ENCODE assay signal across 9 cellular contexts in genomic region chr1:7954683-7955082, GRCh38. TPM values are rescaled to one million over a fixed set of nuclear protein-coding genes. Genes with fewer than 3 reads are reported as not detected.
A peak's percentile ranks its signal among the peaks of the same experiment; 100 is the strongest.
DNase-seq lines count a peak whose midpoint lies in the region; ATAC-seq, FAIRE-seq and TF ChIP-seq lines count a peak whose summit lies in the region.
"Had no signal": no experiment of that assay in that cellular context is flagged by ENCODE, and none has a peak within 500 bp of the region (broad histone marks: within the 10 kb centered on the region; RNA-seq: fewer than 3 reads in every experiment).

No MANE protein-coding gene starts in this region.

- H3K9me2 ChIP-seq in Karpas-422 (replicated peaks; ENCODE audit: insufficient read depth, low read length), result no peaks in the 10 kb centered on the region

- 0 out of 2 replicates have a peak, but pooled peaks cover 6% of the 10 kb centered on the region for H3K79me2 ChIP-seq in Karpas-422 (ENCODE audit: low read length)

- peak overlapping the region; percentile 95 to 97 (median 96) for H3K27ac Mint-ChIP-seq in CD14-positive monocyte
- H3K27ac Mint-ChIP-seq in naive thymus-derived CD4-positive, alpha-beta T cell, result peak overlapping the region; percentile 88 to 97 (median 95)

- H4K20me1 ChIP-seq in Karpas-422 (ENCODE audit: insufficient read depth, low read depth, low read length), result no peaks in the 10 kb centered on the region

- no peaks in the 10 kb centered on the region for H3K27me3 ChIP-seq in Karpas-422 (ENCODE audit: low read length)
- H3K27me3 ChIP-seq in bronchial epithelial cell (ENCODE audit: control insufficient read depth, insufficient read depth, low read length), result no peaks in the 10 kb centered on the region
- no peaks in the 10 kb centered on the region for H3K27me3 ChIP-seq in naive thymus-derived CD4-positive, alpha-beta T cell (ENCODE audit: control insufficient read depth in 2 of 2, insufficient read depth in 2 of 2, low read length in 2 of 2)

- intact Hi-C loops in CD14-positive monocyte (cut with micrococcal nuclease), result no loop called here
- intact Hi-C loops in naive thymus-derived CD4-positive, alpha-beta T cell (cut with micrococcal nuclease), result no loop called here

- peaks cover 2 to 3% (median 3%) of the 10 kb centered on the region in 3 donors for H3K27me3 Mint-ChIP-seq in CD14-positive monocyte (ENCODE audit: low read depth in 3 of 3)
- H3K27me3 Mint-ChIP-seq in naive thymus-derived CD4-positive, alpha-beta T cell, result no peaks in the 10 kb centered on the region

- FAIRE-seq in bronchial epithelial cell (lab: Jason Lieb, UNC), result no peak
- no peak for FAIRE-seq in H54 (lab: Jason Lieb, UNC)

- H3K4me2 ChIP-seq in Karpas-422 (ENCODE audit: low read depth, low read length, poor library complexity, severe bottlenecking), result peak overlapping the region; percentile 95

- H3K9me3 ChIP-seq in Karpas-422 (ENCODE audit: low read length), result no peaks in the 10 kb centered on the region
- no peaks in the 10 kb centered on the region for H3K9me3 ChIP-seq in naive thymus-derived CD4-positive, alpha-beta T cell (ENCODE audit: control insufficient read depth in 2 of 3, low read length in 3 of 3)

- H3K4me3 Mint-ChIP-seq in CD14-positive monocyte, result peak overlapping the region; percentile 78 to 89
- H3K4me3 Mint-ChIP-seq in naive thymus-derived CD4-positive, alpha-beta T cell, result peak overlapping the region; percentile 81 to 94 (median 90)

- no peaks in the 10 kb centered on the region for H3K36me3 Mint-ChIP-seq in CD14-positive monocyte
- H3K36me3 Mint-ChIP-seq in naive thymus-derived CD4-positive, alpha-beta T cell, result peaks cover 0 to 3% (median 0%) of the 10 kb centered on the region in 5 donors

- peak overlapping the region; percentile 95 for H2AFZ ChIP-seq in Karpas-422 (ENCODE audit: low read length)

- TF ChIP-seq POLR2A in H54 (IDR thresholded peaks at IDR 0.05; ENCODE audit: low read depth, low read length), result no peak

- H3K27ac ChIP-seq in Karpas-422 (ENCODE audit: low read length), result peak overlapping the region; percentile 46; the same call in 1 of the 2 replicates
- peak overlapping the region; percentile 86 for H3K27ac ChIP-seq in naive thymus-derived CD4-positive, alpha-beta T cell (ENCODE audit: low read depth, low read length)

- no peak for TF ChIP-seq CTCF in CD14-positive monocyte (IDR thresholded peaks at IDR 0.05)
- TF ChIP-seq CTCF in bronchial epithelial cell (IDR thresholded peaks at IDR 0.05; ENCODE audit: insufficient read depth, low read length, severe bottlenecking), result no peak

- H3K4me3 ChIP-seq in Karpas-422 (ENCODE audit: low read length) (peak overlapping the region; percentile 84), bronchial epithelial cell (ENCODE audit: low read depth, low read length) (peak overlapping the region; percentile 52)
- peak overlapping the region; percentile 87 for H3K4me3 ChIP-seq in naive thymus-derived CD4-positive, alpha-beta T cell (ENCODE audit: low read length)

- H3K9me3 Mint-ChIP-seq in CD14-positive monocyte, result peaks cover 0 to 2% (median 0%) of the 10 kb centered on the region in 7 donors
- no peaks in the 10 kb centered on the region for H3K9me3 Mint-ChIP-seq in naive thymus-derived CD4-positive, alpha-beta T cell

- CTCF ChIA-PET in naive thymus-derived CD4-positive, alpha-beta T cell (lab: Charles Lee), result no interaction called here

- H3K9ac ChIP-seq in Karpas-422 (ENCODE audit: low read length), result peak overlapping the region; percentile 97

- no peak for ATAC-seq in naive thymus-derived CD4-positive, alpha-beta T cell
- ATAC-seq in GM18519 (IDR thresholded peaks at IDR 0.05; ENCODE audit: low FRiP score, unreplicated experiment), result no peak

- H3K4me1 ChIP-seq in Karpas-422 (ENCODE audit: low read length), result peaks cover 7% of the 10 kb centered on the region
- peaks cover 19 to 25% of the 10 kb centered on the region in 2 donors for H3K4me1 ChIP-seq in naive thymus-derived CD4-positive, alpha-beta T cell (ENCODE audit: control insufficient read depth in 2 of 2, insufficient read depth in 2 of 2, low read length in 2 of 2)

- DNase-seq in CD14-positive monocyte (ENCODE audit: low spot score) (no peak), Karpas-422 (peak; percentile 54), bronchial epithelial cell (ENCODE audit: low read depth) (no peak), NCI-H748 (lab: John Stamatoyannopoulos, UW; ENCODE audit: unreplicated experiment) (no peak), H54 (ENCODE audit: insufficient read length, low spot score) (no peak), GM19238 (ENCODE audit: insufficient read length, low spot score) (no peak)
- no peak for DNase-seq in naive thymus-derived CD4-positive, alpha-beta T cell
- DNase-seq: amniotic stem cell had no signal

- POLR2A ChIA-PET in naive thymus-derived CD4-positive, alpha-beta T cell (lab: Charles Lee), result no interaction called here

- H3K4me1 Mint-ChIP-seq in CD14-positive monocyte, result peaks cover 11% of the 10 kb centered on the region
- peaks cover 9 to 46% (median 39%) of the 10 kb centered on the region in 7 donors for H3K4me1 Mint-ChIP-seq in naive thymus-derived CD4-positive, alpha-beta T cell

- H3K36me3 ChIP-seq in Karpas-422 (ENCODE audit: insufficient read depth, low read length) (no peaks in the 10 kb centered on the region), bronchial epithelial cell (ENCODE audit: control insufficient read depth, insufficient read depth, low read length) (no peaks in the 10 kb centered on the region)
- H3K36me3 ChIP-seq in naive thymus-derived CD4-positive, alpha-beta T cell (ENCODE audit: control insufficient read depth in 2 of 3, insufficient read depth in 3 of 3, low read length in 3 of 3), result no peaks in the 10 kb centered on the region

RNA-seq across cellular contexts. Expression of gene PARK7, which starts 6.8 kb away (rescaled TPM):
- 100 to 1,000 TPM; 353 to 391 TPM for polyA plus RNA-seq in CD14-positive monocyte
- total RNA-seq in Karpas-422 (2014; rRNA removed; shearing (Covaris generic); ENCODE audit: low replicate concordance), result 146 and 207 TPM in 2 replicates
- total RNA-seq in bronchial epithelial cell, result 287 and 307 TPM in 2 replicates
- total RNA-seq in naive thymus-derived CD4-positive, alpha-beta T cell, result 100 to 1,000 TPM in 3 of 5 experiments, 10 to 100 TPM in 2; 97.1 to 255 (median 106) TPM
- 100 to 1,000 TPM; 325 to 364 TPM for polyA plus RNA-seq in naive thymus-derived CD4-positive, alpha-beta T cell

RNA-seq across cellular contexts. Expression of gene TNFRSF9, which starts 14.0 kb away (rescaled TPM):
- polyA plus RNA-seq in CD14-positive monocyte, result 1 to 10 TPM; 1.1 to 2.6 TPM
- total RNA-seq in Karpas-422 (2014; rRNA removed; shearing (Covaris generic); ENCODE audit: low replicate concordance), result not detected in 2 replicates
- total RNA-seq in bronchial epithelial cell, result 0.53 and 6.1 TPM in 2 replicates
- 1 to 10 TPM in 1 of 5 experiments, under 1 TPM in 4; 0.11 to 6.6 (median 0.27) TPM for total RNA-seq in naive thymus-derived CD4-positive, alpha-beta T cell
- polyA plus RNA-seq in naive thymus-derived CD4-positive, alpha-beta T cell, result under 1 TPM in 1 of 2 donors, not detected in 1; 0.10 TPM
